In genomic region chr13:20902438-20903163, GRCh38 we compare ENCODE assay signal across 1 cellular context.
TF ChIP-seq lines count a peak whose summit lies in the region.

TSS of gene XPO4 (minus strand) at chr13:20902746. CDS start at chr13:20902738, 8 bp downstream.

TF ChIP-seq in HepG2, 621 proteins besides CTCF, POLR2A, EP300 and RAD21 (continued from another document and continues in another):
- no peak for TF ChIP-seq HNRNPK (IDR thresholded peaks at IDR 0.05; ENCODE audit: low read depth, low read length, poor library complexity, severe bottlenecking)
- no peak for TF ChIP-seq MTA3 (CRISPR knock-in tag; IDR thresholded peaks at IDR 0.05)
- no peak for TF ChIP-seq STAT6 (CRISPR knock-in tag; IDR thresholded peaks at IDR 0.05; ENCODE audit: borderline replicate concordance)
- TF ChIP-seq TBL1XR1 (IDR thresholded peaks at IDR 0.05; ENCODE audit: borderline replicate concordance, low read length, partially characterized antibody), result no peak
- TF ChIP-seq, protein P1, sequence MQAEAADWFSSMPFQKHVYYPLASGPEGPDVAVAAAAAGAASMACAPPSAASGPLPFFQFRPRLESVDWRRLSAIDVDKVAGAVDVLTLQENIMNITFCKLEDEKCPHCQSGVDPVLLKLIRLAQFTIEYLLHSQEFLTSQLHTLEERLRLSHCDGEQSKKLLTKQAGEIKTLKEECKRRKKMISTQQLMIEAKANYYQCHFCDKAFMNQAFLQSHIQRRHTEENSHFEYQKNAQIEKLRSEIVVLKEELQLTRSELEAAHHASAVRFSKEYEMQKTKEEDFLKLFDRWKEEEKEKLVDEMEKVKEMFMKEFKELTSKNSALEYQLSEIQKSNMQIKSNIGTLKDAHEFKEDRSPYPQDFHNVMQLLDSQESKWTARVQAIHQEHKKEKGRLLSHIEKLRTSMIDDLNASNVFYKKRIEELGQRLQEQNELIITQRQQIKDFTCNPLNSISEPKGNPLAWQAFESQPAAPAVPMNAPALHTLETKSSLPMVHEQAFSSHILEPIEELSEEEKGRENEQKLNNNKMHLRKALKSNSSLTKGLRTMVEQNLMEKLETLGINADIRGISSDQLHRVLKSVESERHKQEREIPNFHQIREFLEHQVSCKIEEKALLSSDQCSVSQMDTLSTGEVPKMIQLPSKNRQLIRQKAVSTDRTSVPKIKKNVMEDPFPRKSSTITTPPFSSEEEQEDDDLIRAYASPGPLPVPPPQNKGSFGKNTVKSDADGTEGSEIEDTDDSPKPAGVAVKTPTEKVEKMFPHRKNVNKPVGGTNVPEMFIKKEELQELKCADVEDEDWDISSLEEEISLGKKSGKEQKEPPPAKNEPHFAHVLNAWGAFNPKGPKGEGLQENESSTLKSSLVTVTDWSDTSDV (CRISPR knock-in tag; IDR thresholded peaks at IDR 0.05), result 0 out of 2 replicates have a peak, but pooled peaks have one; percentile 60
- TF ChIP-seq ARHGAP35 (CRISPR knock-in tag; IDR thresholded peaks at IDR 0.05; ENCODE audit: borderline replicate concordance), result no peak
- no peak for TF ChIP-seq ZXDC (CRISPR knock-in tag; IDR thresholded peaks at IDR 0.05)
- TF ChIP-seq PAX8 (CRISPR knock-in tag; IDR thresholded peaks at IDR 0.05; ENCODE audit: borderline replicate concordance), result 0 out of 2 replicates have a peak, but pooled peaks have one; percentile 70
- no peak for TF ChIP-seq ZNF766 (CRISPR knock-in tag; IDR thresholded peaks at IDR 0.05; ENCODE audit: borderline replicate concordance)
- TF ChIP-seq ZFX (CRISPR knock-in tag; IDR thresholded peaks at IDR 0.05; ENCODE audit: low read depth), result peak; percentile 74; the same call in 1 of the 2 replicates
- peak; percentile 65; the same call in 1 of the 2 replicates for TF ChIP-seq ZNF562 (CRISPR knock-in tag; IDR thresholded peaks at IDR 0.05; ENCODE audit: borderline replicate concordance)
- TF ChIP-seq, protein P2, sequence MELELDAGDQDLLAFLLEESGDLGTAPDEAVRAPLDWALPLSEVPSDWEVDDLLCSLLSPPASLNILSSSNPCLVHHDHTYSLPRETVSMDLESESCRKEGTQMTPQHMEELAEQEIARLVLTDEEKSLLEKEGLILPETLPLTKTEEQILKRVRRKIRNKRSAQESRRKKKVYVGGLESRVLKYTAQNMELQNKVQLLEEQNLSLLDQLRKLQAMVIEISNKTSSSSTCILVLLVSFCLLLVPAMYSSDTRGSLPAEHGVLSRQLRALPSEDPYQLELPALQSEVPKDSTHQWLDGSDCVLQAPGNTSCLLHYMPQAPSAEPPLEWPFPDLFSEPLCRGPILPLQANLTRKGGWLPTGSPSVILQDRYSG (CRISPR knock-in tag; IDR thresholded peaks at IDR 0.05), result no peak
- TF ChIP-seq FOXM1 (CRISPR knock-in tag; IDR thresholded peaks at IDR 0.05), result no peak
- TF ChIP-seq TAF15 (IDR thresholded peaks at IDR 0.05; ENCODE audit: low read depth, low read length, poor library complexity, severe bottlenecking), result peak; percentile 28
- no peak for TF ChIP-seq RERE (CRISPR knock-in tag; IDR thresholded peaks at IDR 0.05; ENCODE audit: low read depth)
- TF ChIP-seq TAF1 (CRISPR knock-in tag; IDR thresholded peaks at IDR 0.05), result peak; percentile 88
- peak; percentile 65 for TF ChIP-seq THAP11 (CRISPR knock-in tag; IDR thresholded peaks at IDR 0.05)
- TF ChIP-seq, protein P3, sequence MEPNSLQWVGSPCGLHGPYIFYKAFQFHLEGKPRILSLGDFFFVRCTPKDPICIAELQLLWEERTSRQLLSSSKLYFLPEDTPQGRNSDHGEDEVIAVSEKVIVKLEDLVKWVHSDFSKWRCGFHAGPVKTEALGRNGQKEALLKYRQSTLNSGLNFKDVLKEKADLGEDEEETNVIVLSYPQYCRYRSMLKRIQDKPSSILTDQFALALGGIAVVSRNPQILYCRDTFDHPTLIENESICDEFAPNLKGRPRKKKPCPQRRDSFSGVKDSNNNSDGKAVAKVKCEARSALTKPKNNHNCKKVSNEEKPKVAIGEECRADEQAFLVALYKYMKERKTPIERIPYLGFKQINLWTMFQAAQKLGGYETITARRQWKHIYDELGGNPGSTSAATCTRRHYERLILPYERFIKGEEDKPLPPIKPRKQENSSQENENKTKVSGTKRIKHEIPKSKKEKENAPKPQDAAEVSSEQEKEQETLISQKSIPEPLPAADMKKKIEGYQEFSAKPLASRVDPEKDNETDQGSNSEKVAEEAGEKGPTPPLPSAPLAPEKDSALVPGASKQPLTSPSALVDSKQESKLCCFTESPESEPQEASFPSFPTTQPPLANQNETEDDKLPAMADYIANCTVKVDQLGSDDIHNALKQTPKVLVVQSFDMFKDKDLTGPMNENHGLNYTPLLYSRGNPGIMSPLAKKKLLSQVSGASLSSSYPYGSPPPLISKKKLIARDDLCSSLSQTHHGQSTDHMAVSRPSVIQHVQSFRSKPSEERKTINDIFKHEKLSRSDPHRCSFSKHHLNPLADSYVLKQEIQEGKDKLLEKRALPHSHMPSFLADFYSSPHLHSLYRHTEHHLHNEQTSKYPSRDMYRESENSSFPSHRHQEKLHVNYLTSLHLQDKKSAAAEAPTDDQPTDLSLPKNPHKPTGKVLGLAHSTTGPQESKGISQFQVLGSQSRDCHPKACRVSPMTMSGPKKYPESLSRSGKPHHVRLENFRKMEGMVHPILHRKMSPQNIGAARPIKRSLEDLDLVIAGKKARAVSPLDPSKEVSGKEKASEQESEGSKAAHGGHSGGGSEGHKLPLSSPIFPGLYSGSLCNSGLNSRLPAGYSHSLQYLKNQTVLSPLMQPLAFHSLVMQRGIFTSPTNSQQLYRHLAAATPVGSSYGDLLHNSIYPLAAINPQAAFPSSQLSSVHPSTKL (CRISPR knock-in tag; IDR thresholded peaks at IDR 0.05), result 0 out of 2 replicates have a peak, but pooled peaks have one; percentile 4
- peak; percentile 63; the same call in 1 of the 2 replicates for TF ChIP-seq ZNF776 (CRISPR knock-in tag; IDR thresholded peaks at IDR 0.05)
- TF ChIP-seq ZNF224 (CRISPR knock-in tag; IDR thresholded peaks at IDR 0.05), result no peak
- 0 out of 2 replicates have a peak, but pooled peaks have one; percentile 24 for TF ChIP-seq ZNF879 (CRISPR knock-in tag; IDR thresholded peaks at IDR 0.05)
- 0 out of 2 replicates have a peak, but pooled peaks have one; percentile 72 for TF ChIP-seq ZFP82 (CRISPR knock-in tag; IDR thresholded peaks at IDR 0.05; ENCODE audit: borderline replicate concordance)
- no peak for TF ChIP-seq ZNF335 (CRISPR knock-in tag; IDR thresholded peaks at IDR 0.05)
- TF ChIP-seq ZNF790 (CRISPR knock-in tag; IDR thresholded peaks at IDR 0.05; ENCODE audit: borderline replicate concordance), result peak; percentile 27; the same call in 1 of the 2 replicates
- TF ChIP-seq ZNF124 (CRISPR knock-in tag; IDR thresholded peaks at IDR 0.05), result no peak
- no peak for TF ChIP-seq YEATS2 (CRISPR knock-in tag; IDR thresholded peaks at IDR 0.05; ENCODE audit: borderline replicate concordance)
- TF ChIP-seq MAZ (IDR thresholded peaks at IDR 0.05; ENCODE audit: borderline replicate concordance, low read depth, low read length), result no peak
- TF ChIP-seq MAZ (CRISPR knock-in tag; IDR thresholded peaks at IDR 0.05; ENCODE audit: low read depth), result 0 out of 2 replicates have a peak, but pooled peaks have one; percentile 25
- peak; percentile 56; the same call in 1 of the 2 replicates for TF ChIP-seq DMAP1 (CRISPR knock-in tag; IDR thresholded peaks at IDR 0.05)
- TF ChIP-seq NCOA1 (CRISPR knock-in tag; IDR thresholded peaks at IDR 0.05), result peak; percentile 86
- TF ChIP-seq SPEN (CRISPR knock-in tag; IDR thresholded peaks at IDR 0.05; ENCODE audit: low read depth), result no peak
- TF ChIP-seq, protein P4, sequence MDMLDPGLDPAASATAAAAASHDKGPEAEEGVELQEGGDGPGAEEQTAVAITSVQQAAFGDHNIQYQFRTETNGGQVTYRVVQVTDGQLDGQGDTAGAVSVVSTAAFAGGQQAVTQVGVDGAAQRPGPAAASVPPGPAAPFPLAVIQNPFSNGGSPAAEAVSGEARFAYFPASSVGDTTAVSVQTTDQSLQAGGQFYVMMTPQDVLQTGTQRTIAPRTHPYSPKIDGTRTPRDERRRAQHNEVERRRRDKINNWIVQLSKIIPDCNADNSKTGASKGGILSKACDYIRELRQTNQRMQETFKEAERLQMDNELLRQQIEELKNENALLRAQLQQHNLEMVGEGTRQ (IDR thresholded peaks at IDR 0.05; ENCODE audit: low read depth, low read length), result no peak
- TF ChIP-seq, protein P4 (CRISPR knock-in tag; IDR thresholded peaks at IDR 0.05; ENCODE audit: borderline replicate concordance), result no peak
- TF ChIP-seq KLF16 (CRISPR knock-in tag; IDR thresholded peaks at IDR 0.05), result no peak
- TF ChIP-seq PAF1 (CRISPR knock-in tag; IDR thresholded peaks at IDR 0.05), result no peak
- TF ChIP-seq HOXA7 (CRISPR knock-in tag; IDR thresholded peaks at IDR 0.05), result no peak
- peak; percentile 55; the same call in 1 of the 2 replicates for TF ChIP-seq CREM (IDR thresholded peaks at IDR 0.05)
- TF ChIP-seq CREM (CRISPR knock-in tag; IDR thresholded peaks at IDR 0.05), result no peak
- TF ChIP-seq HOXA9 (CRISPR knock-in tag; IDR thresholded peaks at IDR 0.05; ENCODE audit: borderline replicate concordance), result no peak
- no peak for TF ChIP-seq CHCHD3 (CRISPR knock-in tag; IDR thresholded peaks at IDR 0.05)
- TF ChIP-seq, protein P5, sequence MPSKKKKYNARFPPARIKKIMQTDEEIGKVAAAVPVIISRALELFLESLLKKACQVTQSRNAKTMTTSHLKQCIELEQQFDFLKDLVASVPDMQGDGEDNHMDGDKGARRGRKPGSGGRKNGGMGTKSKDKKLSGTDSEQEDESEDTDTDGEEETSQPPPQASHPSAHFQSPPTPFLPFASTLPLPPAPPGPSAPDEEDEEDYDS (CRISPR knock-in tag; IDR thresholded peaks at IDR 0.05), result peak; percentile 39
